In the genomic region with DNA sequence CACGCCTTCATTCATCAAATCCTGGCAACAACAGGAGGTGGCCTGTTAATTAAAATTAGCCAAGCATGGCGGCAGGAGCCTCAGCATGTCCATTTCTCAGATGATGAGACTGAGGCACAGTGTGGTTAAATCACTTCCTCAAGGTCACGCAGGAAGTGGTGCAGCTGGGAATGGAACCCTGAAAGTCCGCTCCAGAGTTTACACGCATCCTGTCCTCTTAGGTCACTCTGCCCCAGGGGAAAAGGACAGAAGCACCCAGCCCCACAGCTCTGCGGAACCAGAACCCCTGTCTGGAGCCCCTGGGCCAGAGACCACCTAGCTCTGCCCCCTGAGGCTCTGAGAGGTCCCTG, we compare ENCODE assay signal across 10 cellular contexts. TPM values are rescaled to one million over a fixed set of nuclear protein-coding genes. Genes with fewer than 3 reads are reported as not detected.
DNase-seq lines count a peak whose midpoint lies in the region; ATAC-seq, FAIRE-seq and TF ChIP-seq lines count a peak whose summit lies in the region.
"Had no signal": no experiment of that assay in that cellular context is flagged by ENCODE, and none has a peak within 500 bp of the region (broad histone marks: within the 10 kb centered on the region; RNA-seq: fewer than 3 reads in every experiment).

No MANE protein-coding gene starts in this region.

- H3K36me3 ChIP-seq in PC-3 (ENCODE audit: low read depth, low read length), result no peaks in the 10 kb centered on the region
- H3K36me3 ChIP-seq in right atrium auricular region, result no peaks in the 10 kb centered on the region

- POLR2A ChIA-PET in PC-3 (lab: Charles Lee; ENCODE audit: unreplicated experiment), result no interaction called here

- H3K27me3 ChIP-seq in PC-3 (ENCODE audit: low read length) (no peaks in the 10 kb centered on the region), right atrium auricular region (no peaks in the 10 kb centered on the region)

- DNase-seq in GM12891 (ENCODE audit: insufficient read length, low spot score) (no peak), PC-3 (no peak), right atrium auricular region (ENCODE audit: low spot score) (no peak), sciatic nerve (ENCODE audit: low spot score) (no peak), NCI-H146 treated with DMSO at 0.1 percent for 48 hours (lab: John Stamatoyannopoulos, UW; ENCODE audit: unreplicated experiment) (no peak), HuH-7.5 (ENCODE audit: low spot score) (no peak), hepatic stellate cell (ENCODE audit: low spot score) (no peak)
- DNase-seq: DMS79; stimulated activated CD4-positive, alpha-beta T cell treated with anti-CD3 and anti-CD28 coated beads, Interleukin-2, amount 100 ng/mL, for 24 hours had no signal

- H3K79me2 ChIP-seq in PC-3 (ENCODE audit: low read length), result no peaks in the 10 kb centered on the region

- FAIRE-seq in GM12891 (lab: Jason Lieb, UNC), result peak; percentile 91

- CTCF ChIA-PET in PC-3 (lab: Charles Lee), result no interaction called here

- no peak for TF ChIP-seq POLR2A in GM12891 (IDR thresholded peaks at IDR 0.05; ENCODE audit: low read depth, low read length)

- H3K9me3 ChIP-seq in PC-3 (ENCODE audit: low read length), result no peaks in the 10 kb centered on the region
- H3K9me3 ChIP-seq in right atrium auricular region, result no peaks in the 10 kb centered on the region

- intact Hi-C loops in PC-3 (cut with micrococcal nuclease), result no loop called here
- intact Hi-C loops in sciatic nerve (cut with DNase I), result no loop called here

- TF ChIP-seq CTCF in PC-3 (conservative IDR thresholded peaks at IDR 0.05; ENCODE audit: low read depth, low read length) (no peak), right atrium auricular region (IDR thresholded peaks at IDR 0.05) (no peak)

- H3K4me2 ChIP-seq in PC-3 (ENCODE audit: low read length), result 0 out of 2 replicates have a peak overlapping the region, but pooled peaks have one; percentile 19

- H3K4me1 ChIP-seq in PC-3 (ENCODE audit: insufficient read depth, low read length), result peaks cover 4% of the 10 kb centered on the region; the same call in 1 of the 2 replicates
- H3K4me1 ChIP-seq in right atrium auricular region, result peaks cover 0 to 52% of the 10 kb centered on the region in 2 donors

- no peaks in the 10 kb centered on the region for H3F3A ChIP-seq in PC-3 (ENCODE audit: low read length, unreplicated experiment)

- H3K9me2 ChIP-seq in PC-3 (replicated peaks; ENCODE audit: low read length), result no peaks in the 10 kb centered on the region

- H3K9ac ChIP-seq in PC-3 (ENCODE audit: low read length), result no peak overlapping the region

- ATAC-seq in PC-3 (peak; percentile 17; the same call in 1 of the 2 replicates), sciatic nerve (peak; percentile 60), HG03378 (IDR thresholded peaks at IDR 0.05; ENCODE audit: unreplicated experiment) (no peak)

- no peaks in the 10 kb centered on the region for H4K20me1 ChIP-seq in PC-3 (ENCODE audit: low read length)

- 0 out of 2 replicates have a peak overlapping the region, but pooled peaks have one; percentile 45 for H2AFZ ChIP-seq in PC-3 (ENCODE audit: low read length)

- no peak overlapping the region for H3K4me3 ChIP-seq in PC-3 (ENCODE audit: low read length)
- peak overlapping the region in 1 of 2 donors; percentile 28 for H3K4me3 ChIP-seq in right atrium auricular region

- no TSS peak for BruUV-seq in PC-3 (replicated peaks; lab: Mats Ljungman, UMichigan)

- no peak overlapping the region for H3K27ac ChIP-seq in PC-3 (ENCODE audit: low read length)
- H3K27ac ChIP-seq in right atrium auricular region, result peak overlapping the region; percentile 49 to 72

TF ChIP-seq in GM12891, 5 proteins besides CTCF, POLR2A, EP300 and RAD21:
- no peak for TF ChIP-seq POU2F2 (IDR thresholded peaks at IDR 0.05; ENCODE audit: low read depth, low read length)
- TF ChIP-seq SPI1 (IDR thresholded peaks at IDR 0.05; ENCODE audit: low read depth, low read length), result peak; percentile 64
- TF ChIP-seq PAX5 (IDR thresholded peaks at IDR 0.05; ENCODE audit: insufficient read depth, low read length, severe bottlenecking), result no peak
- TF ChIP-seq TAF1 (IDR thresholded peaks at IDR 0.05; ENCODE audit: low read depth, low read length), result no peak
- TF ChIP-seq POLR2AphosphoS5 (IDR thresholded peaks at IDR 0.05; ENCODE audit: low read depth, low read length), result no peak

RNA-seq across cellular contexts. Expression of a gene that starts 19.6 kb away (rescaled TPM):
- polyA plus RNA-seq in GM12891 (2012; ENCODE audit: low read depth, missing spikeins), result 5,515 TPM
- total RNA-seq in PC-3 (2014; rRNA removed) (1,363 and 1,371 TPM in 2 replicates), right atrium auricular region (1,000 to 10,000 TPM in 1 of 2 donors, 100 to 1,000 TPM in 1; 440 to 1,190 TPM), sciatic nerve (1,341 TPM)

RNA-seq across cellular contexts. Expression of a gene that starts 50.0 kb away (rescaled TPM):
- 4.9 TPM for polyA plus RNA-seq in GM12891 (2012; ENCODE audit: low read depth, missing spikeins)
- total RNA-seq in PC-3 (2014; rRNA removed) (7.8 and 9.0 TPM in 2 replicates), right atrium auricular region (10 to 100 TPM; 29.4 to 29.5 TPM), sciatic nerve (52.9 TPM)

RNA-seq across cellular contexts. Expression of a gene that starts 55.0 kb away (rescaled TPM):
- polyA plus RNA-seq in GM12891 (2012; ENCODE audit: low read depth, missing spikeins), result 1.1 TPM
- total RNA-seq in PC-3 (2014; rRNA removed) (29.7 and 33.1 TPM in 2 replicates), right atrium auricular region (10 to 100 TPM; 21.9 to 22.0 TPM), sciatic nerve (24.2 TPM)
